14 cellular contexts compared by ENCODE assay signal in genomic region chr14:39339003-39339402, GRCh38.
DNase-seq lines count a peak whose midpoint lies in the region; ATAC-seq and TF ChIP-seq lines count a peak whose summit lies in the region.
"Had no signal": no experiment of that assay in that cellular context is flagged by ENCODE, and none has a peak within 500 bp of the region (broad histone marks: within the 10 kb centered on the region; RNA-seq: fewer than 3 reads in every experiment).

No MANE protein-coding gene starts in this region.

- 0 out of 2 replicates have a peak, but pooled peaks cover 2% of the 10 kb centered on the region for H3K36me3 Mint-ChIP-seq in WTC11
- H3K36me3 Mint-ChIP-seq in activated naive CD8-positive, alpha-beta T cell treated with anti-CD3 and anti-CD28 coated beads, Interleukin-2, amount 50 U/mL, for 24 hours (ENCODE audit: low read depth), result peaks cover 34% of the 10 kb centered on the region

- TF ChIP-seq CTCF in WTC11 (IDR thresholded peaks at IDR 0.05), result no peak
- no peak for TF ChIP-seq CTCF in osteoblast (IDR thresholded peaks at IDR 0.05; ENCODE audit: extremely low read depth, low read depth, low read length)

- H2AFZ ChIP-seq in osteoblast (ENCODE audit: low read length), result no peak overlapping the region

- no peaks in the 10 kb centered on the region for H3K27me3 Mint-ChIP-seq in WTC11 (ENCODE audit: low read depth)
- H3K27me3 Mint-ChIP-seq in activated naive CD8-positive, alpha-beta T cell treated with anti-CD3 and anti-CD28 coated beads, Interleukin-2, amount 50 U/mL, for 24 hours, result no peaks in the 10 kb centered on the region
- H3K27me3 Mint-ChIP-seq: activated CD8-positive, alpha-beta T cell treated with anti-CD3 and anti-CD28 coated beads for 36 hours had no signal

- no peak overlapping the region for H3K4me2 ChIP-seq in osteoblast (ENCODE audit: insufficient read depth, low read length)

- H3K4me1 ChIP-seq in osteoblast (ENCODE audit: insufficient read depth, low read length), result no peaks in the 10 kb centered on the region
- H3K4me1 ChIP-seq: Caco-2 had no signal

- no peaks in the 10 kb centered on the region for H4K20me1 ChIP-seq in osteoblast (ENCODE audit: insufficient read depth, low read length)

- H3K79me2 ChIP-seq in osteoblast (ENCODE audit: insufficient read depth, low read length), result no peaks in the 10 kb centered on the region

- no peaks in the 10 kb centered on the region for H3K27me3 ChIP-seq in osteoblast (ENCODE audit: insufficient read depth, low read length)

- CTCF ChIA-PET in WTC11 (lab: Charles Lee), result interaction anchor here (1.0 kb wide), 1 partner anchor 93 kb away, joined by 3 read pairs; the partner anchor contains the start of gene FBXO33

- no peak overlapping the region for H3K27ac ChIP-seq in osteoblast (ENCODE audit: low read depth, low read length)
- H3K27ac ChIP-seq: skin epidermis had no signal

- POLR2A ChIA-PET in WTC11 (lab: Charles Lee), result no interaction called here

- peaks cover 5% of the 10 kb centered on the region for H3K4me1 Mint-ChIP-seq in WTC11
- peaks cover 14% of the 10 kb centered on the region for H3K4me1 Mint-ChIP-seq in activated naive CD8-positive, alpha-beta T cell treated with anti-CD3 and anti-CD28 coated beads, Interleukin-2, amount 50 U/mL, for 24 hours

- H3K9me3 ChIP-seq in osteoblast (ENCODE audit: low read depth, low read length), result no peaks in the 10 kb centered on the region
- H3K9me3 ChIP-seq: Caco-2 had no signal

- H3K9me3 Mint-ChIP-seq in WTC11, result no peaks in the 10 kb centered on the region
- H3K9me3 Mint-ChIP-seq in activated naive CD8-positive, alpha-beta T cell treated with anti-CD3 and anti-CD28 coated beads, Interleukin-2, amount 50 U/mL, for 24 hours, result no peaks in the 10 kb centered on the region

- no peak overlapping the region for H3K4me3 Mint-ChIP-seq in WTC11
- H3K4me3 Mint-ChIP-seq in activated naive CD8-positive, alpha-beta T cell treated with anti-CD3 and anti-CD28 coated beads, Interleukin-2, amount 50 U/mL, for 24 hours, result no peak overlapping the region
- H3K4me3 Mint-ChIP-seq: activated CD8-positive, alpha-beta T cell treated with anti-CD3 and anti-CD28 coated beads for 36 hours had no signal

- peaks cover 8% of the 10 kb centered on the region for H3K36me3 ChIP-seq in osteoblast (ENCODE audit: insufficient read depth, low read length)

- no peak overlapping the region for H3K27ac Mint-ChIP-seq in WTC11
- no peak overlapping the region for H3K27ac Mint-ChIP-seq in activated naive CD8-positive, alpha-beta T cell treated with anti-CD3 and anti-CD28 coated beads, Interleukin-2, amount 50 U/mL, for 24 hours
- H3K27ac Mint-ChIP-seq: activated CD8-positive, alpha-beta T cell treated with anti-CD3 and anti-CD28 coated beads for 36 hours; activated T-helper 2 cell treated with anti-CD3 and anti-CD28 coated beads, Interferon-gamma antibody, Interleukin-2, Interleukin-4, amounts not matched to agents 10 μg/mL and 5 μg/mL and 100 μg/mL, durations not matched to agents 14 hours and 24 hours and 36 hours had no signal

- DNase-seq in A172 (ENCODE audit: low spot score) (peak; percentile 51), NCI-H1105 (lab: John Stamatoyannopoulos, UW) (peak; percentile 41), WTC11 (ENCODE audit: low spot score) (peak; percentile 56), left lobe of liver (ENCODE audit: low spot score) (no peak), osteoblast (ENCODE audit: insufficient read length, low spot score, missing footprints) (no peak), GOT3 (lab: John Stamatoyannopoulos, UW) (no peak)
- no peak for DNase-seq in activated naive CD8-positive, alpha-beta T cell treated with anti-CD3 and anti-CD28 coated beads, Interleukin-2, amount 50 U/mL, for 24 hours
- DNase-seq: activated CD8-positive, alpha-beta T cell treated with anti-CD3 and anti-CD28 coated beads for 36 hours; aorta; mammary epithelial cell had no signal

- ATAC-seq in WTC11 (peak; percentile 86), left lobe of liver (peak; percentile 60), HG02623 (IDR thresholded peaks at IDR 0.05; ENCODE audit: unreplicated experiment) (no peak)
- ATAC-seq in activated naive CD8-positive, alpha-beta T cell treated with anti-CD3 and anti-CD28 coated beads, Interleukin-2, amount 50 U/mL, for 24 hours, result no peak
- ATAC-seq: activated CD8-positive, alpha-beta T cell treated with anti-CD3 and anti-CD28 coated beads for 36 hours had no signal

- no peak overlapping the region for H3K4me3 ChIP-seq in osteoblast (ENCODE audit: insufficient read depth, low read length)
- H3K4me3 ChIP-seq: skin epidermis had no signal

TF ChIP-seq in WTC11, 78 proteins besides CTCF, POLR2A, EP300 and RAD21:
- TF ChIP-seq ZNF416 (CRISPR knock-in tag; IDR thresholded peaks at IDR 0.05), result no peak
- TF ChIP-seq ZNF423 (CRISPR knock-in tag; IDR thresholded peaks at IDR 0.05), result peak; percentile 53; the same call in 1 of the 2 replicates

Comparison
In these comparisons a context has a peak if more than half of its experiments do, and no peak if none do; other contexts are left out.
1. DNase-seq: peak in A172 (single experiment), NCI-H1105 (single experiment) and WTC11 (single experiment); none in left lobe of liver (single experiment), activated naive CD8-positive, alpha-beta T cell treated with anti-CD3 and anti-CD28 coated beads, Interleukin-2, amount 50 U/mL, for 24 hours (single experiment), osteoblast (single experiment) and GOT3 (single experiment).
2. ATAC-seq: peak in WTC11 (single experiment) and left lobe of liver (single experiment); none in activated naive CD8-positive, alpha-beta T cell treated with anti-CD3 and anti-CD28 coated beads, Interleukin-2, amount 50 U/mL, for 24 hours (single experiment) and HG02623 (single experiment).